In genomic region chr6:110337481-110337880, GRCh38 we compare ENCODE assay signal across 18 cellular contexts.
"Had no signal": no experiment of that assay in that cellular context is flagged by ENCODE, and none has a peak within 500 bp of the region (broad histone marks: within the 10 kb centered on the region; RNA-seq: fewer than 3 reads in every experiment).

No MANE protein-coding gene starts in this region.

- ATAC-seq: activated T-cell treated with anti-CD3 and anti-CD28 coated beads, Interleukin-2, amount 50 U/mL, for 72 hours; gastrocnemius medialis; heart left ventricle; left lobe of liver had no signal

- H3K4me3 ChIP-seq: adrenal gland, esophagus squamous epithelium, gastrocnemius medialis, heart left ventricle, tibial nerve had no signal

- DNase-seq: activated CD4-positive, CD25-positive, alpha-beta regulatory T cell treated with anti-CD3 and anti-CD28 coated beads, Interleukin-2, amount 50 U/mL, for 72 hours; activated gamma-delta T cell; activated T-cell treated with anti-CD3 and anti-CD28 coated beads, Interleukin-2, amount 50 U/mL, for 72 hours; adrenal gland; esophagus squamous epithelium; gastrocnemius medialis; heart left ventricle; kidney; occipital lobe; posterior cingulate gyrus; stimulated activated CD4-positive, alpha-beta T cell treated with anti-CD3 and anti-CD28 coated beads, Interleukin-12 subunit alpha, Interleukin-12 subunit beta, amount 100 ng/mL, for 4 hours; stimulated activated CD4-positive, alpha-beta T cell treated with anti-CD3 and anti-CD28 coated beads, Interleukin-1b, Interleukin-23, amount 100 ng/mL, for 48 hours; stimulated activated CD8-positive, alpha-beta memory T cell treated with anti-CD3 and anti-CD28 coated beads, Interleukin-4, amount 100 ng/mL, for 48 hours; stimulated activated naive CD4-positive, alpha-beta T cell; SW 1271; T-helper 2 cell had no signal
